ENCODE assay signal across 13 cellular contexts in genomic region chr17:68297168-68297567, GRCh38. TPM values are rescaled to one million over a fixed set of nuclear protein-coding genes. Genes with fewer than 3 reads are reported as not detected.
A peak's percentile ranks its signal among the peaks of the same experiment; 100 is the strongest.
DNase-seq lines count a peak whose midpoint lies in the region; ATAC-seq and TF ChIP-seq lines count a peak whose summit lies in the region.
"Had no signal": no experiment of that assay in that cellular context is flagged by ENCODE, and none has a peak within 500 bp of the region (broad histone marks: within the 10 kb centered on the region; RNA-seq: fewer than 3 reads in every experiment).

No MANE protein-coding gene starts in this region.

- TF ChIP-seq CTCF in CD14-positive monocyte (IDR thresholded peaks at IDR 0.05) (no peak), Loucy (conservative IDR thresholded peaks at IDR 0.05; ENCODE audit: low read length) (no peak), natural killer cell (IDR thresholded peaks at IDR 0.05) (no peak)

- intact Hi-C loops in CD14-positive monocyte (cut with micrococcal nuclease) (no loop called here), natural killer cell (cut with micrococcal nuclease) (loop anchor here (2.0 to 10.0 kb wide), 3 partner anchors 16 to 138 kb away; no protein-coding TSS in a partner anchor)

- H3K27ac Mint-ChIP-seq in CD14-positive monocyte (peak overlapping the region; percentile 92 to 97 (median 94)), natural killer cell (peak overlapping the region; percentile 89 to 91)
- peak overlapping the region; percentile 41 for H3K27ac Mint-ChIP-seq in activated T-helper 17 cell treated with anti-CD3 and anti-CD28 coated beads, Interleukin-2, amount 50 U/mL, for 72 hours
- H3K27ac Mint-ChIP-seq: GM23338 had no signal

- no peak for ATAC-seq in activated T-helper 17 cell treated with anti-CD3 and anti-CD28 coated beads, Interleukin-2, amount 50 U/mL, for 72 hours (replicated peaks)
- no peak for ATAC-seq in natural killer cell
- no peak for ATAC-seq in GM18858 (IDR thresholded peaks at IDR 0.05; ENCODE audit: unreplicated experiment)
- ATAC-seq in GM18870 (IDR thresholded peaks at IDR 0.05; ENCODE audit: unreplicated experiment) = no peak
- no peak for ATAC-seq in HG02759 (IDR thresholded peaks at IDR 0.05; ENCODE audit: unreplicated experiment)
- ATAC-seq: GM23338, pancreas had no signal

- no peaks in the 10 kb centered on the region for H3K9me2 ChIP-seq in Loucy (replicated peaks; ENCODE audit: low read depth, low read length)

- no peaks in the 10 kb centered on the region for H3F3A ChIP-seq in Loucy (ENCODE audit: low read depth)

- no peak overlapping the region for H3K4me3 ChIP-seq in Loucy (ENCODE audit: low read length, poor library complexity, severe bottlenecking)
- H3K4me3 ChIP-seq: GM23338, pancreas, SJCRH30 had no signal

- H2AFZ ChIP-seq in Loucy (ENCODE audit: low read length) = no peak overlapping the region
- H2AFZ ChIP-seq: GM23338 had no signal

- H3K9ac ChIP-seq in Loucy (ENCODE audit: low read depth, low read length, poor library complexity, severe bottlenecking) = peak overlapping the region; percentile 36

- H3K79me2 ChIP-seq in Loucy (ENCODE audit: insufficient read depth, low read length) = no peaks in the 10 kb centered on the region

- H4K20me1 ChIP-seq in Loucy (ENCODE audit: insufficient read depth, low read length, poor library complexity, severe bottlenecking) = no peaks in the 10 kb centered on the region

- H3K36me3 ChIP-seq in Loucy (ENCODE audit: insufficient read depth, low read length) = no peaks in the 10 kb centered on the region
- H3K36me3 ChIP-seq: pancreas, SJCRH30 had no signal

- peaks cover 68% of the 10 kb centered on the region for H3K4me1 Mint-ChIP-seq in CD14-positive monocyte
- H3K4me1 Mint-ChIP-seq in activated T-helper 17 cell treated with anti-CD3 and anti-CD28 coated beads, Interleukin-2, amount 50 U/mL, for 72 hours = peaks cover 28% of the 10 kb centered on the region
- peaks cover 55 to 57% of the 10 kb centered on the region in 2 donors for H3K4me1 Mint-ChIP-seq in natural killer cell

- H3K27me3 Mint-ChIP-seq in CD14-positive monocyte (ENCODE audit: low read depth in 3 of 3) (peaks cover 0 to 2% (median 0%) of the 10 kb centered on the region in 3 donors), natural killer cell (ENCODE audit: low read depth in 2 of 2) (no peaks in the 10 kb centered on the region)
- no peaks in the 10 kb centered on the region for H3K27me3 Mint-ChIP-seq in activated T-helper 17 cell treated with anti-CD3 and anti-CD28 coated beads, Interleukin-2, amount 50 U/mL, for 72 hours

- H3K4me2 ChIP-seq in Loucy (ENCODE audit: low read depth, low read length, poor library complexity, severe bottlenecking) = peak overlapping the region; percentile 45

- no peak for DNase-seq in CD14-positive monocyte (ENCODE audit: low spot score)
- no peak for DNase-seq in natural killer cell
- DNase-seq in globus pallidus (ENCODE audit: low spot score) = no peak
- DNase-seq: Calu3, NCI-H69, pancreas, SJCRH30 had no signal

- peaks cover 0 to 5% (median 0%) of the 10 kb centered on the region in 7 donors for H3K9me3 Mint-ChIP-seq in CD14-positive monocyte
- H3K9me3 Mint-ChIP-seq in activated T-helper 17 cell treated with anti-CD3 and anti-CD28 coated beads, Interleukin-2, amount 50 U/mL, for 72 hours = no peaks in the 10 kb centered on the region
- H3K9me3 Mint-ChIP-seq in natural killer cell = no peaks in the 10 kb centered on the region
- H3K9me3 Mint-ChIP-seq: GM23338 had no signal

- H3K36me3 Mint-ChIP-seq in CD14-positive monocyte = peaks cover 6 to 18% of the 10 kb centered on the region in 2 donors
- no peaks in the 10 kb centered on the region for H3K36me3 Mint-ChIP-seq in activated T-helper 17 cell treated with anti-CD3 and anti-CD28 coated beads, Interleukin-2, amount 50 U/mL, for 72 hours (ENCODE audit: low read depth)
- no peaks in the 10 kb centered on the region for H3K36me3 Mint-ChIP-seq in natural killer cell

- H3K27me3 ChIP-seq in Loucy (ENCODE audit: insufficient read depth, low read length, poor library complexity, severe bottlenecking) = no peaks in the 10 kb centered on the region

- no peaks in the 10 kb centered on the region for H3K9me3 ChIP-seq in Loucy (ENCODE audit: insufficient read depth, low read depth, low read length)
- H3K9me3 ChIP-seq: pancreas, SJCRH30 had no signal

- H3K4me3 Mint-ChIP-seq in CD14-positive monocyte (no peak overlapping the region), natural killer cell (peak overlapping the region; percentile 73)
- H3K4me3 Mint-ChIP-seq in activated T-helper 17 cell treated with anti-CD3 and anti-CD28 coated beads, Interleukin-2, amount 50 U/mL, for 72 hours = peak overlapping the region; percentile 70
- H3K4me3 Mint-ChIP-seq: GM23338 had no signal

- H3K4me1 ChIP-seq in Loucy (ENCODE audit: insufficient read depth, low read length, poor library complexity, severe bottlenecking) = peaks cover 23% of the 10 kb centered on the region
- H3K4me1 ChIP-seq: pancreas had no signal

RNA-seq across cellular contexts. Expression of gene ARSG, which starts 5.9 kb away (rescaled TPM):
- polyA plus RNA-seq in CD14-positive monocyte = 10 to 100 TPM; 15.5 to 19.2 TPM
- total RNA-seq in activated T-helper 17 cell treated with anti-CD3 and anti-CD28 coated beads, Interleukin-2, amount 50 U/mL, for 72 hours = 1 to 10 TPM; 4.8 to 6.3 TPM
- 10 to 100 TPM; 34.8 to 52.3 (median 39.3) TPM for total RNA-seq in natural killer cell

RNA-seq across cellular contexts. Expression of gene SLC16A6, which starts 6.2 kb away (rescaled TPM):
- 10 to 100 TPM; 12.3 to 14.0 TPM for polyA plus RNA-seq in CD14-positive monocyte
- 1 to 10 TPM in 1 of 2 donors, under 1 TPM in 1; 0.64 to 5.5 TPM for total RNA-seq in activated T-helper 17 cell treated with anti-CD3 and anti-CD28 coated beads, Interleukin-2, amount 50 U/mL, for 72 hours
- 10 to 100 TPM; 16.5 to 20.9 (median 19.4) TPM for total RNA-seq in natural killer cell
- total RNA-seq: GM23338 had no signal
- polyA plus RNA-seq: GM23338 had no signal

RNA-seq across cellular contexts. Expression of gene AMZ2, which starts 49.3 kb away (rescaled TPM):
- polyA plus RNA-seq in CD14-positive monocyte = 10 to 100 TPM; 67.2 to 67.6 TPM
- total RNA-seq in activated T-helper 17 cell treated with anti-CD3 and anti-CD28 coated beads, Interleukin-2, amount 50 U/mL, for 72 hours = 100 to 1,000 TPM; 100 to 112 TPM
- 100 to 1,000 TPM in 2 of 3 donors, 10 to 100 TPM in 1; 87.0 to 131 (median 107) TPM for total RNA-seq in natural killer cell

Comparison
In these comparisons a context has a peak if more than half of its experiments do, and no peak if none do; other contexts are left out.
1. H3K27ac Mint-ChIP-seq: peak in every context shown above with its lines; median percentile 94 in CD14-positive monocyte; 90 in natural killer cell; 41 in activated T-helper 17 cell treated with anti-CD3 and anti-CD28 coated beads, Interleukin-2, amount 50 U/mL, for 72 hours.
2. H3K4me3 Mint-ChIP-seq: peak in activated T-helper 17 cell treated with anti-CD3 and anti-CD28 coated beads, Interleukin-2, amount 50 U/mL, for 72 hours (single experiment) and natural killer cell (single experiment); none in CD14-positive monocyte (0 of 2).
3. RNA of gene ARSG, which starts 5.9 kb away (total RNA-seq): 34.8 to 52.3 TPM in natural killer cell; 4.8 to 6.3 TPM in activated T-helper 17 cell treated with anti-CD3 and anti-CD28 coated beads, Interleukin-2, amount 50 U/mL, for 72 hours; every median in the first group is over 4 times any median in the second.